1 cellular context compared by ENCODE assay signal in the genomic region with DNA sequence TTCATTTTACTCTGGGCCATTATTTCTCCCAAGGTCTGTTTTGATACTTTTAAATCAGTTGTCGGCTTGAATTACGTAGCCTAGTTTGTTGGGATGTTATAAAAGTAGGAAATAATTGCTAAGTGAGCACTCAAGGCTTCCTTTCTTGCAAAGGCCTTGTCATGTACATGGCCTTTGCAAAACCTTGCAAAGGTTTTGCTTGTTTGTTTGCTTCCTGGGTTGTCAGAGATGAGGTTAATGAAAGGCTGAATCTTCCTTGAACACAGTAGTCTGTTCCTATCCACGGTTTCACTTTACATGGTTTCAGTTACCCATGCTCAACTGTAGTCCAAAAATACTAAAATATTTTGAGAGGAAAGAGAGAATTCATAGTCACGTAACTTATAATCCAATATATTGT.
A peak's percentile ranks its signal among the peaks of the same experiment; 100 is the strongest.
TF ChIP-seq lines count a peak whose summit lies in the region.

No MANE protein-coding gene starts in this region.

TF ChIP-seq in K562, 482 proteins besides CTCF, POLR2A, EP300 and RAD21 (continued from another document and continues in another):
- TF ChIP-seq, protein P1, sequence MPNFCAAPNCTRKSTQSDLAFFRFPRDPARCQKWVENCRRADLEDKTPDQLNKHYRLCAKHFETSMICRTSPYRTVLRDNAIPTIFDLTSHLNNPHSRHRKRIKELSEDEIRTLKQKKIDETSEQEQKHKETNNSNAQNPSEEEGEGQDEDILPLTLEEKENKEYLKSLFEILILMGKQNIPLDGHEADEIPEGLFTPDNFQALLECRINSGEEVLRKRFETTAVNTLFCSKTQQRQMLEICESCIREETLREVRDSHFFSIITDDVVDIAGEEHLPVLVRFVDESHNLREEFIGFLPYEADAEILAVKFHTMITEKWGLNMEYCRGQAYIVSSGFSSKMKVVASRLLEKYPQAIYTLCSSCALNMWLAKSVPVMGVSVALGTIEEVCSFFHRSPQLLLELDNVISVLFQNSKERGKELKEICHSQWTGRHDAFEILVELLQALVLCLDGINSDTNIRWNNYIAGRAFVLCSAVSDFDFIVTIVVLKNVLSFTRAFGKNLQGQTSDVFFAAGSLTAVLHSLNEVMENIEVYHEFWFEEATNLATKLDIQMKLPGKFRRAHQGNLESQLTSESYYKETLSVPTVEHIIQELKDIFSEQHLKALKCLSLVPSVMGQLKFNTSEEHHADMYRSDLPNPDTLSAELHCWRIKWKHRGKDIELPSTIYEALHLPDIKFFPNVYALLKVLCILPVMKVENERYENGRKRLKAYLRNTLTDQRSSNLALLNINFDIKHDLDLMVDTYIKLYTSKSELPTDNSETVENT (CRISPR knock-in tag; IDR thresholded peaks at IDR 0.05): no peak
- TF ChIP-seq, protein P2, sequence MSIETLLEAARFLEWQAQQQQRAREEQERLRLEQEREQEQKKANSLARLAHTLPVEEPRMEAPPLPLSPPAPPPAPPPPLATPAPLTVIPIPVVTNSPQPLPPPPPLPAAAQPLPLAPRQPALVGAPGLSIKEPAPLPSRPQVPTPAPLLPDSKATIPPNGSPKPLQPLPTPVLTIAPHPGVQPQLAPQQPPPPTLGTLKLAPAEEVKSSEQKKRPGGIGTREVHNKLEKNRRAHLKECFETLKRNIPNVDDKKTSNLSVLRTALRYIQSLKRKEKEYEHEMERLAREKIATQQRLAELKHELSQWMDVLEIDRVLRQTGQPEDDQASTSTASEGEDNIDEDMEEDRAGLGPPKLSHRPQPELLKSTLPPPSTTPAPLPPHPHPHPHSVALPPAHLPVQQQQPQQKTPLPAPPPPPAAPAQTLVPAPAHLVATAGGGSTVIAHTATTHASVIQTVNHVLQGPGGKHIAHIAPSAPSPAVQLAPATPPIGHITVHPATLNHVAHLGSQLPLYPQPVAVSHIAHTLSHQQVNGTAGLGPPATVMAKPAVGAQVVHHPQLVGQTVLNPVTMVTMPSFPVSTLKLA (conservative IDR thresholded peaks at IDR 0.05): no peak
- TF ChIP-seq, protein P3, sequence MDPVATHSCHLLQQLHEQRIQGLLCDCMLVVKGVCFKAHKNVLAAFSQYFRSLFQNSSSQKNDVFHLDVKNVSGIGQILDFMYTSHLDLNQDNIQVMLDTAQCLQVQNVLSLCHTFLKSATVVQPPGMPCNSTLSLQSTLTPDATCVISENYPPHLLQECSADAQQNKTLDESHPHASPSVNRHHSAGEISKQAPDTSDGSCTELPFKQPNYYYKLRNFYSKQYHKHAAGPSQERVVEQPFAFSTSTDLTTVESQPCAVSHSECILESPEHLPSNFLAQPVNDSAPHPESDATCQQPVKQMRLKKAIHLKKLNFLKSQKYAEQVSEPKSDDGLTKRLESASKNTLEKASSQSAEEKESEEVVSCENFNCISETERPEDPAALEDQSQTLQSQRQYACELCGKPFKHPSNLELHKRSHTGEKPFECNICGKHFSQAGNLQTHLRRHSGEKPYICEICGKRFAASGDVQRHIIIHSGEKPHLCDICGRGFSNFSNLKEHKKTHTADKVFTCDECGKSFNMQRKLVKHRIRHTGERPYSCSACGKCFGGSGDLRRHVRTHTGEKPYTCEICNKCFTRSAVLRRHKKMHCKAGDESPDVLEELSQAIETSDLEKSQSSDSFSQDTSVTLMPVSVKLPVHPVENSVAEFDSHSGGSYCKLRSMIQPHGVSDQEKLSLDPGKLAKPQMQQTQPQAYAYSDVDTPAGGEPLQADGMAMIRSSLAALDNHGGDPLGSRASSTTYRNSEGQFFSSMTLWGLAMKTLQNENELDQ (CRISPR knock-in tag; IDR thresholded peaks at IDR 0.05; ENCODE audit: borderline replicate concordance): no peak
- TF ChIP-seq, protein P4, sequence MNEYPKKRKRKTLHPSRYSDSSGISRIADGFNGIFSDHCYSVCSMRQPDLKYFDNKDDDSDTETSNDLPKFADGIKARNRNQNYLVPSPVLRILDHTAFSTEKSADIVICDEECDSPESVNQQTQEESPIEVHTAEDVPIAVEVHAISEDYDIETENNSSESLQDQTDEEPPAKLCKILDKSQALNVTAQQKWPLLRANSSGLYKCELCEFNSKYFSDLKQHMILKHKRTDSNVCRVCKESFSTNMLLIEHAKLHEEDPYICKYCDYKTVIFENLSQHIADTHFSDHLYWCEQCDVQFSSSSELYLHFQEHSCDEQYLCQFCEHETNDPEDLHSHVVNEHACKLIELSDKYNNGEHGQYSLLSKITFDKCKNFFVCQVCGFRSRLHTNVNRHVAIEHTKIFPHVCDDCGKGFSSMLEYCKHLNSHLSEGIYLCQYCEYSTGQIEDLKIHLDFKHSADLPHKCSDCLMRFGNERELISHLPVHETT (CRISPR knock-in tag; conservative IDR thresholded peaks at IDR 0.05 in 1 of 2, IDR thresholded peaks at IDR 0.05 in 1 of 2): no peak
- TF ChIP-seq PML (IDR thresholded peaks at IDR 0.05; ENCODE audit: low read length) (no peak), TCF7L2 (IDR thresholded peaks at IDR 0.05; ENCODE audit: low read depth, low read length) (no peak), ZNF232 (CRISPR knock-in tag; IDR thresholded peaks at IDR 0.05) (no peak), ZNF239 (CRISPR knock-in tag; IDR thresholded peaks at IDR 0.05) (peak; percentile 52; the same call in 1 of the 2 replicates), ZNF274 (IDR thresholded peaks at IDR 0.05; ENCODE audit: borderline replicate concordance, low read depth, low read length) (no peak), TEAD4 (IDR thresholded peaks at IDR 0.05; ENCODE audit: low read length) (no peak), TEAD4 (CRISPR knock-in tag; IDR thresholded peaks at IDR 0.05; ENCODE audit: borderline replicate concordance) (no peak), HEY1 (CRISPR knock-in tag; IDR thresholded peaks at IDR 0.05; ENCODE audit: borderline replicate concordance) (no peak), E2F3 (CRISPR knock-in tag; IDR thresholded peaks at IDR 0.05) (no peak), LARP7 (IDR thresholded peaks at IDR 0.05) (no peak)
- TF ChIP-seq, protein P5, sequence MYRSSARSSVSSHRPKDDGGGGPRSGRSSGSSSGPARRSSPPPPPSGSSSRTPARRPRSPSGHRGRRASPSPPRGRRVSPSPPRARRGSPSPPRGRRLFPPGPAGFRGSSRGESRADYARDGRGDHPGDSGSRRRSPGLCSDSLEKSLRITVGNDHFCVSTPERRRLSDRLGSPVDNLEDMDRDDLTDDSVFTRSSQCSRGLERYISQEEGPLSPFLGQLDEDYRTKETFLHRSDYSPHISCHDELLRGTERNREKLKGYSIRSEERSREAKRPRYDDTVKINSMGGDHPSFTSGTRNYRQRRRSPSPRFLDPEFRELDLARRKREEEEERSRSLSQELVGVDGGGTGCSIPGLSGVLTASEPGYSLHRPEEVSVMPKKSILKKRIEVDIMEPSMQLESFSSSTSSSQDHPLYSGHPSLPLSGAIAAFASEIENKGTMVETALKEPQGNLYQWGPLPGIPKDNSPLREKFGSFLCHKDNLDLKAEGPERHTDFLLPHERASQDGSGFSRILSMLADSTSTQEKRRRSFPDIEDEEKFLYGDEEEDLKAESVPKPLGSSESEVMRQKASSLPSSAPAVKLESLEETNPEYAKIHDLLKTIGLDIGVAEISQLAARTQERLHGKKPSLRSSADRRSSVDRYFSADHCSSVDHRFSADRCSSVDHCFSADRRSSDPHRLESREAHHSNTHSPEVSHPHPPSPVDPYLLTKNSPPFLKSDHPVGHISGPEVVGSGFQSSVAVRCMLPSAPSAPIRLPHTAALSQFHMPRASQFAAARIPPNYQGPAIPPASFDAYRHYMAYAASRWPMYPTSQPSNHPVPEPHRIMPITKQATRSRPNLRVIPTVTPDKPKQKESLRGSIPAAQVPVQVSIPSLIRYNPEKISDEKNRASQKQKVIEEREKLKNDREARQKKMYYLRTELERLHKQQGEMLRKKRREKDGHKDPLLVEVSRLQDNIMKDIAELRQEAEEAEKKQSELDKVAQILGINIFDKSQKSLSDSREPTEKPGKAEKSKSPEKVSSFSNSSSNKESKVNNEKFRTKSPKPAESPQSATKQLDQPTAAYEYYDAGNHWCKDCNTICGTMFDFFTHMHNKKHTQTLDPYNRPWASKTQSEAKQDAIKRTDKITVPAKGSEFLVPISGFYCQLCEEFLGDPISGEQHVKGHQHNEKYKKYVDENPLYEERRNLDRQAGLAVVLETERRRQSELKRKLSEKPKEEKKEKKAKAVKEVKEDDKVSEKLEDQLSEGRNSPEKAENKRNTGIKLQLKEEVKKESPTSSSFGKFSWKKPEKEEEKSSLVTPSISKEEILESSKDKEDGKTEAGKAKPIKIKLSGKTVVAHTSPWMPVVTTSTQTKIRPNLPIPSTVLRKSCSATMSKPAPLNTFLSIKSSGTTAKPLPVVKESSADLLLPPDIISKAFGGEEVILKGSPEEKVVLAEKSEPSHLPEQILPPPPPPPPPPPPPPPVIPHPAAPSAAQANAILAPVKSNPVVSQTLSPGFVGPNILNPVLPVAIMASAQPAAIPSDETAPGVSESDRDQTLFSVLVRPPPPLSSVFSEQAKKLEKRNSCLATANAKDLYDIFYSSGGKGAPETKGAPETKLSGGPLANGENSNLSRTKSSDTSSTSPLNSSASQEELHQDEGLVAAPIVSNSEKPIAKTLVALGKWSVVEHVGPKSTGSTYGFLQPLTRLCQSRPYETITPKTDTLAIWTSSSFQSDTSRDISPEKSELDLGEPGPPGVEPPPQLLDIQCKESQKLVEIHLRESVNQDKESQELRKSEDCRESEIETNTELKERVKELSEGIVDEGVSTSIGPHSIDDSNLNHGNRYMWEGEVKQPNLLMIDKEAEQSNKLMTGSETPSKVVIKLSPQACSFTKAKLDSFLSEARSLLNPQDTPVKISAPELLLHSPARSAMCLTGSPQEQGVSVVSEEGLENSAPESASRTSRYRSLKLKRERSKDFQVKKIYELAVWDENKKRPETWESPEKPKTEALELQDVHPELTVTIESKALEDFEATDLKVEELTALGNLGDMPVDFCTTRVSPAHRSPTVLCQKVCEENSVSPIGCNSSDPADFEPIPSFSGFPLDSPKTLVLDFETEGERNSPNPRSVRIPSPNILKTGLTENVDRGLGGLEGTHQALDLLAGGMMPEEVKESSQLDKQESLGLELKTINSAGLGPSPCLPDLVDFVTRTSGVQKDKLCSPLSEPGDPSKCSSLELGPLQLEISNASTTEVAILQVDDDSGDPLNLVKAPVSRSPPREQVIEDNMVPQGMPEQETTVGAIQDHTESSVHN (IDR thresholded peaks at IDR 0.05; ENCODE audit: borderline replicate concordance in 1 of 2, low read depth in 1 of 2): no peak
- TF ChIP-seq, protein P6, sequence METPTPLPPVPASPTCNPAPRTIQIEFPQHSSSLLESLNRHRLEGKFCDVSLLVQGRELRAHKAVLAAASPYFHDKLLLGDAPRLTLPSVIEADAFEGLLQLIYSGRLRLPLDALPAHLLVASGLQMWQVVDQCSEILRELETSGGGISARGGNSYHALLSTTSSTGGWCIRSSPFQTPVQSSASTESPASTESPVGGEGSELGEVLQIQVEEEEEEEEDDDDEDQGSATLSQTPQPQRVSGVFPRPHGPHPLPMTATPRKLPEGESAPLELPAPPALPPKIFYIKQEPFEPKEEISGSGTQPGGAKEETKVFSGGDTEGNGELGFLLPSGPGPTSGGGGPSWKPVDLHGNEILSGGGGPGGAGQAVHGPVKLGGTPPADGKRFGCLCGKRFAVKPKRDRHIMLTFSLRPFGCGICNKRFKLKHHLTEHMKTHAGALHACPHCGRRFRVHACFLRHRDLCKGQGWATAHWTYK (CRISPR knock-in tag; IDR thresholded peaks at IDR 0.05): 0 out of 2 replicates have a peak, but pooled peaks have one; percentile 55
- TF ChIP-seq, protein P7, sequence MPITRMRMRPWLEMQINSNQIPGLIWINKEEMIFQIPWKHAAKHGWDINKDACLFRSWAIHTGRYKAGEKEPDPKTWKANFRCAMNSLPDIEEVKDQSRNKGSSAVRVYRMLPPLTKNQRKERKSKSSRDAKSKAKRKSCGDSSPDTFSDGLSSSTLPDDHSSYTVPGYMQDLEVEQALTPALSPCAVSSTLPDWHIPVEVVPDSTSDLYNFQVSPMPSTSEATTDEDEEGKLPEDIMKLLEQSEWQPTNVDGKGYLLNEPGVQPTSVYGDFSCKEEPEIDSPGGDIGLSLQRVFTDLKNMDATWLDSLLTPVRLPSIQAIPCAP (CRISPR knock-in tag; IDR thresholded peaks at IDR 0.05; ENCODE audit: borderline replicate concordance): no peak
- TF ChIP-seq, protein P8, sequence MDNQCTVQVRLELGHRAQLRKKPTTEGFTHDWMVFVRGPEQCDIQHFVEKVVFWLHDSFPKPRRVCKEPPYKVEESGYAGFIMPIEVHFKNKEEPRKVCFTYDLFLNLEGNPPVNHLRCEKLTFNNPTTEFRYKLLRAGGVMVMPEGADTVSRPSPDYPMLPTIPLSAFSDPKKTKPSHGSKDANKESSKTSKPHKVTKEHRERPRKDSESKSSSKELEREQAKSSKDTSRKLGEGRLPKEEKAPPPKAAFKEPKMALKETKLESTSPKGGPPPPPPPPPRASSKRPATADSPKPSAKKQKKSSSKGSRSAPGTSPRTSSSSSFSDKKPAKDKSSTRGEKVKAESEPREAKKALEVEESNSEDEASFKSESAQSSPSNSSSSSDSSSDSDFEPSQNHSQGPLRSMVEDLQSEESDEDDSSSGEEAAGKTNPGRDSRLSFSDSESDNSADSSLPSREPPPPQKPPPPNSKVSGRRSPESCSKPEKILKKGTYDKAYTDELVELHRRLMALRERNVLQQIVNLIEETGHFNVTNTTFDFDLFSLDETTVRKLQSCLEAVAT (IDR thresholded peaks at IDR 0.05): peak; percentile 76 to 84
- TF ChIP-seq, protein P9, sequence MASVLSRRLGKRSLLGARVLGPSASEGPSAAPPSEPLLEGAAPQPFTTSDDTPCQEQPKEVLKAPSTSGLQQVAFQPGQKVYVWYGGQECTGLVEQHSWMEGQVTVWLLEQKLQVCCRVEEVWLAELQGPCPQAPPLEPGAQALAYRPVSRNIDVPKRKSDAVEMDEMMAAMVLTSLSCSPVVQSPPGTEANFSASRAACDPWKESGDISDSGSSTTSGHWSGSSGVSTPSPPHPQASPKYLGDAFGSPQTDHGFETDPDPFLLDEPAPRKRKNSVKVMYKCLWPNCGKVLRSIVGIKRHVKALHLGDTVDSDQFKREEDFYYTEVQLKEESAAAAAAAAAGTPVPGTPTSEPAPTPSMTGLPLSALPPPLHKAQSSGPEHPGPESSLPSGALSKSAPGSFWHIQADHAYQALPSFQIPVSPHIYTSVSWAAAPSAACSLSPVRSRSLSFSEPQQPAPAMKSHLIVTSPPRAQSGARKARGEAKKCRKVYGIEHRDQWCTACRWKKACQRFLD (CRISPR knock-in tag; IDR thresholded peaks at IDR 0.05): peak; percentile 46; the same call in 1 of the 2 replicates
- TF ChIP-seq, protein P10, sequence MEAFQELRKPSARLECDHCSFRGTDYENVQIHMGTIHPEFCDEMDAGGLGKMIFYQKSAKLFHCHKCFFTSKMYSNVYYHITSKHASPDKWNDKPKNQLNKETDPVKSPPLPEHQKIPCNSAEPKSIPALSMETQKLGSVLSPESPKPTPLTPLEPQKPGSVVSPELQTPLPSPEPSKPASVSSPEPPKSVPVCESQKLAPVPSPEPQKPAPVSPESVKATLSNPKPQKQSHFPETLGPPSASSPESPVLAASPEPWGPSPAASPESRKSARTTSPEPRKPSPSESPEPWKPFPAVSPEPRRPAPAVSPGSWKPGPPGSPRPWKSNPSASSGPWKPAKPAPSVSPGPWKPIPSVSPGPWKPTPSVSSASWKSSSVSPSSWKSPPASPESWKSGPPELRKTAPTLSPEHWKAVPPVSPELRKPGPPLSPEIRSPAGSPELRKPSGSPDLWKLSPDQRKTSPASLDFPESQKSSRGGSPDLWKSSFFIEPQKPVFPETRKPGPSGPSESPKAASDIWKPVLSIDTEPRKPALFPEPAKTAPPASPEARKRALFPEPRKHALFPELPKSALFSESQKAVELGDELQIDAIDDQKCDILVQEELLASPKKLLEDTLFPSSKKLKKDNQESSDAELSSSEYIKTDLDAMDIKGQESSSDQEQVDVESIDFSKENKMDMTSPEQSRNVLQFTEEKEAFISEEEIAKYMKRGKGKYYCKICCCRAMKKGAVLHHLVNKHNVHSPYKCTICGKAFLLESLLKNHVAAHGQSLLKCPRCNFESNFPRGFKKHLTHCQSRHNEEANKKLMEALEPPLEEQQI (IDR thresholded peaks at IDR 0.05): 0 out of 2 replicates have a peak, but pooled peaks have one; percentile 16
